In the genomic region with DNA sequence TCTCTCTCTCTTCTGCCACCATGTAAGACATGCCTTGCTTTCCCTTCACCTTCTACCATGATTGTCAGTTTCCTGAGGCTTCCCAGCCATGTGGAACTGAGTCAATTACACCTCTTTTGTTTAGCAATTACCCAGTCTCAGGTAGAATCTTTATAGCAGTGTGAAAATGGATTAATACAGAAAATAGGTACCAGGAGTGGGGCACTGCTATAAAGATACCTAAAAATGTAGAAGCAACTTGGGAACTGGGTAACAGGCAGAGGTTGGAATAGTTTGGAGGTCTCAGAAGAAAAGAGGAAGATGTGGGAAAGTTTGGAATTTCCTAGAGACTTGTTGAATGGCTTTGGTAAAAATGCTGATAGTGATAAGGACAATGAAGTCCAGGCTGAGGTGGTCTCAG, we compare ENCODE assay signal across 39 cellular contexts. TPM values are rescaled to one million over a fixed set of nuclear protein-coding genes. Genes with fewer than 3 reads are reported as not detected.
"Had no signal": no experiment of that assay in that cellular context is flagged by ENCODE, and none has a peak within 500 bp of the region (broad histone marks: within the 10 kb centered on the region; RNA-seq: fewer than 3 reads in every experiment).

No MANE protein-coding gene starts in this region.

- H3K9ac ChIP-seq: KMS-11 had no signal

- DNase-seq: Karpas-422, Kasumi-1, MG63, MM.1S, MV-4-11, NCI-H1048, NCI-H1092, NCI-H1092 treated with DMSO at 0.1 percent for 48 hours, NCI-H1105, NCI-H1105 treated with DMSO at 0.1 percent for 48 hours, NCI-H1417, NCI-H1417 treated with DMSO at 0.1 percent for 48 hours, NCI-H1436, NCI-H1436 treated with DMSO at 0.1 percent for 48 hours, NCI-H146, NCI-H1694, NCI-H1694 treated with DMSO at 0.1 percent for 48 hours, NCI-H187, NCI-H187 treated with DMSO at 0.1 percent for 48 hours, NCI-H1930, NCI-H2029, NCI-H2029 treated with DMSO at 0.1 percent for 48 hours, NCI-H2081, NCI-H2081 treated with DMSO at 0.1 percent for 48 hours, NCI-H2107, NCI-H2171, NCI-H2171 treated with DMSO at 0.1 percent for 48 hours, NCI-H2227 treated with DMSO at 0.1 percent for 48 hours, NCI-H226, NCI-H345, NCI-H446, NCI-H446 treated with DMSO at 0.1 percent for 48 hours, NCI-H510A, NCI-H510A treated with DMSO at 0.1 percent for 48 hours had no signal

- H3K27ac ChIP-seq: KMS-11 had no signal

- H3K27me3 ChIP-seq: MG63 had no signal

- H3K9me3 ChIP-seq: MG63 had no signal

- H3K4me2 ChIP-seq: KMS-11 had no signal

- H3K4me3 ChIP-seq: MG63 had no signal

- H3K36me3 ChIP-seq: MG63 had no signal

RNA-seq across cellular contexts. Expression of a gene that starts 15.6 kb away (rescaled TPM):
- total RNA-seq: LHCN-M2, M059J, MCF 10A, NCI-H460 had no signal
